Comparison of ENCODE assay signal across 1 cellular context in the genomic region with DNA sequence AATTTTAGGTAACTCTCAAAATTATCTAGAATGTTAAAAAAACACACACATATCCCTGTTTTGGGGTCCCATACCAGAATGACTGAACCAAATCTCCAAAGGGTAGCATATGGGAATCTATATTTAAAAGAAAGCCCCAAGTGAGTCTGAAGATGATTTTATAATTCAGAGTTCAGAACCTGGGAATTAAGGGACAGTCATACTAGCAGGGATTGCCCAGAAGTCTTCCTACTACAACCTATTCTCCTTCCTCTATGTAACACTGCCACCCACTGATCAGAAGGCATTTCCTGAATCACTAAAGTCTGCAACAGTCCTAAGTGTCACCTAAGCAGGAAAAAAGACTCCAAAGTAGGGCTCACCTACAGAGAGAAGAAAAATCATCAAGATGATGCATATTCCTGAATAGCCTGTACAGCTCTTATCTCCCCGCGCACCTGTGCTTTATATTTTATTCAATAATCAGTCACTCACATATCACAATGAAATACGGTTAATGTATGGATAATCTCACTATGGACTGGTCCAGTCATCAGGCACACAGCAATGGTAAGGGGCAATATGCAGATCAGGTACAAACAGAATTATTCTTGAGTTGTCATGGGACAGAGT.
TF ChIP-seq lines count a peak whose summit lies in the region.

No MANE protein-coding gene starts in this region.

TF ChIP-seq in GM12878, 131 proteins besides CTCF, POLR2A, EP300 and RAD21 (continued from another document):
- TF ChIP-seq, protein P1, sequence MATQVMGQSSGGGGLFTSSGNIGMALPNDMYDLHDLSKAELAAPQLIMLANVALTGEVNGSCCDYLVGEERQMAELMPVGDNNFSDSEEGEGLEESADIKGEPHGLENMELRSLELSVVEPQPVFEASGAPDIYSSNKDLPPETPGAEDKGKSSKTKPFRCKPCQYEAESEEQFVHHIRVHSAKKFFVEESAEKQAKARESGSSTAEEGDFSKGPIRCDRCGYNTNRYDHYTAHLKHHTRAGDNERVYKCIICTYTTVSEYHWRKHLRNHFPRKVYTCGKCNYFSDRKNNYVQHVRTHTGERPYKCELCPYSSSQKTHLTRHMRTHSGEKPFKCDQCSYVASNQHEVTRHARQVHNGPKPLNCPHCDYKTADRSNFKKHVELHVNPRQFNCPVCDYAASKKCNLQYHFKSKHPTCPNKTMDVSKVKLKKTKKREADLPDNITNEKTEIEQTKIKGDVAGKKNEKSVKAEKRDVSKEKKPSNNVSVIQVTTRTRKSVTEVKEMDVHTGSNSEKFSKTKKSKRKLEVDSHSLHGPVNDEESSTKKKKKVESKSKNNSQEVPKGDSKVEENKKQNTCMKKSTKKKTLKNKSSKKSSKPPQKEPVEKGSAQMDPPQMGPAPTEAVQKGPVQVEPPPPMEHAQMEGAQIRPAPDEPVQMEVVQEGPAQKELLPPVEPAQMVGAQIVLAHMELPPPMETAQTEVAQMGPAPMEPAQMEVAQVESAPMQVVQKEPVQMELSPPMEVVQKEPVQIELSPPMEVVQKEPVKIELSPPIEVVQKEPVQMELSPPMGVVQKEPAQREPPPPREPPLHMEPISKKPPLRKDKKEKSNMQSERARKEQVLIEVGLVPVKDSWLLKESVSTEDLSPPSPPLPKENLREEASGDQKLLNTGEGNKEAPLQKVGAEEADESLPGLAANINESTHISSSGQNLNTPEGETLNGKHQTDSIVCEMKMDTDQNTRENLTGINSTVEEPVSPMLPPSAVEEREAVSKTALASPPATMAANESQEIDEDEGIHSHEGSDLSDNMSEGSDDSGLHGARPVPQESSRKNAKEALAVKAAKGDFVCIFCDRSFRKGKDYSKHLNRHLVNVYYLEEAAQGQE (IDR thresholded peaks at IDR 0.05; ENCODE audit: low read depth, low read length): no peak
- no peak for TF ChIP-seq RBBP5 (conservative IDR thresholded peaks at IDR 0.05)
- TF ChIP-seq, protein P2, sequence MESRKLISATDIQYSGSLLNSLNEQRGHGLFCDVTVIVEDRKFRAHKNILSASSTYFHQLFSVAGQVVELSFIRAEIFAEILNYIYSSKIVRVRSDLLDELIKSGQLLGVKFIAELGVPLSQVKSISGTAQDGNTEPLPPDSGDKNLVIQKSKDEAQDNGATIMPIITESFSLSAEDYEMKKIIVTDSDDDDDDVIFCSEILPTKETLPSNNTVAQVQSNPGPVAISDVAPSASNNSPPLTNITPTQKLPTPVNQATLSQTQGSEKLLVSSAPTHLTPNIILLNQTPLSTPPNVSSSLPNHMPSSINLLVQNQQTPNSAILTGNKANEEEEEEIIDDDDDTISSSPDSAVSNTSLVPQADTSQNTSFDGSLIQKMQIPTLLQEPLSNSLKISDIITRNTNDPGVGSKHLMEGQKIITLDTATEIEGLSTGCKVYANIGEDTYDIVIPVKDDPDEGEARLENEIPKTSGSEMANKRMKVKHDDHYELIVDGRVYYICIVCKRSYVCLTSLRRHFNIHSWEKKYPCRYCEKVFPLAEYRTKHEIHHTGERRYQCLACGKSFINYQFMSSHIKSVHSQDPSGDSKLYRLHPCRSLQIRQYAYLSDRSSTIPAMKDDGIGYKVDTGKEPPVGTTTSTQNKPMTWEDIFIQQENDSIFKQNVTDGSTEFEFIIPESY (IDR thresholded peaks at IDR 0.05): peak; percentile 6; the same call in 1 of the 2 replicates
- TF ChIP-seq, protein P3, sequence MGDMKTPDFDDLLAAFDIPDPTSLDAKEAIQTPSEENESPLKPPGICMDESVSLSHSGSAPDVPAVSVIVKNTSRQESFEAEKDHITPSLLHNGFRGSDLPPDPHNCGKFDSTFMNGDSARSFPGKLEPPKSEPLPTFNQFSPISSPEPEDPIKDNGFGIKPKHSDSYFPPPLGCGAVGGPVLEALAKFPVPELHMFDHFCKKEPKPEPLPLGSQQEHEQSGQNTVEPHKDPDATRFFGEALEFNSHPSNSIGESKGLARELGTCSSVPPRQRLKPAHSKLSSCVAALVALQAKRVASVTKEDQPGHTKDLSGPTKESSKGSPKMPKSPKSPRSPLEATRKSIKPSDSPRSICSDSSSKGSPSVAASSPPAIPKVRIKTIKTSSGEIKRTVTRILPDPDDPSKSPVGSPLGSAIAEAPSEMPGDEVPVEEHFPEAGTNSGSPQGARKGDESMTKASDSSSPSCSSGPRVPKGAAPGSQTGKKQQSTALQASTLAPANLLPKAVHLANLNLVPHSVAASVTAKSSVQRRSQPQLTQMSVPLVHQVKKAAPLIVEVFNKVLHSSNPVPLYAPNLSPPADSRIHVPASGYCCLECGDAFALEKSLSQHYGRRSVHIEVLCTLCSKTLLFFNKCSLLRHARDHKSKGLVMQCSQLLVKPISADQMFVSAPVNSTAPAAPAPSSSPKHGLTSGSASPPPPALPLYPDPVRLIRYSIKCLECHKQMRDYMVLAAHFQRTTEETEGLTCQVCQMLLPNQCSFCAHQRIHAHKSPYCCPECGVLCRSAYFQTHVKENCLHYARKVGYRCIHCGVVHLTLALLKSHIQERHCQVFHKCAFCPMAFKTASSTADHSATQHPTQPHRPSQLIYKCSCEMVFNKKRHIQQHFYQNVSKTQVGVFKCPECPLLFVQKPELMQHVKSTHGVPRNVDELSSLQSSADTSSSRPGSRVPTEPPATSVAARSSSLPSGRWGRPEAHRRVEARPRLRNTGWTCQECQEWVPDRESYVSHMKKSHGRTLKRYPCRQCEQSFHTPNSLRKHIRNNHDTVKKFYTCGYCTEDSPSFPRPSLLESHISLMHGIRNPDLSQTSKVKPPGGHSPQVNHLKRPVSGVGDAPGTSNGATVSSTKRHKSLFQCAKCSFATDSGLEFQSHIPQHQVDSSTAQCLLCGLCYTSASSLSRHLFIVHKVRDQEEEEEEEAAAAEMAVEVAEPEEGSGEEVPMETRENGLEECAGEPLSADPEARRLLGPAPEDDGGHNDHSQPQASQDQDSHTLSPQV (IDR thresholded peaks at IDR 0.05): 0 out of 2 replicates have a peak, but pooled peaks have one; percentile 19
- TF ChIP-seq KLF5 (IDR thresholded peaks at IDR 0.05; ENCODE audit: partially characterized antibody): peak; percentile 78
- TF ChIP-seq, protein P4, sequence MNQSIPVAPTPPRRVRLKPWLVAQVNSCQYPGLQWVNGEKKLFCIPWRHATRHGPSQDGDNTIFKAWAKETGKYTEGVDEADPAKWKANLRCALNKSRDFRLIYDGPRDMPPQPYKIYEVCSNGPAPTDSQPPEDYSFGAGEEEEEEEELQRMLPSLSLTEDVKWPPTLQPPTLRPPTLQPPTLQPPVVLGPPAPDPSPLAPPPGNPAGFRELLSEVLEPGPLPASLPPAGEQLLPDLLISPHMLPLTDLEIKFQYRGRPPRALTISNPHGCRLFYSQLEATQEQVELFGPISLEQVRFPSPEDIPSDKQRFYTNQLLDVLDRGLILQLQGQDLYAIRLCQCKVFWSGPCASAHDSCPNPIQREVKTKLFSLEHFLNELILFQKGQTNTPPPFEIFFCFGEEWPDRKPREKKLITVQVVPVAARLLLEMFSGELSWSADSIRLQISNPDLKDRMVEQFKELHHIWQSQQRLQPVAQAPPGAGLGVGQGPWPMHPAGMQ (IDR thresholded peaks at IDR 0.05; ENCODE audit: borderline replicate concordance): no peak; the same call in 1 of the 2 replicates
- 0 out of 2 replicates have a peak, but pooled peaks have one; percentile 31 for TF ChIP-seq LARP7 (IDR thresholded peaks at IDR 0.05)
- TF ChIP-seq BRCA1 (IDR thresholded peaks at IDR 0.05; ENCODE audit: low read depth, low read length): peak; percentile 56; the same call in 1 of the 2 replicates
- no peak for TF ChIP-seq NR2C1 (IDR thresholded peaks at IDR 0.05)
- peak; percentile 100 for TF ChIP-seq POLR2AphosphoS2 (IDR thresholded peaks at IDR 0.05; ENCODE audit: low read depth, low read length)
- 0 out of 2 replicates have a peak, but pooled peaks have one; percentile 47 for TF ChIP-seq GATAD2B (conservative IDR thresholded peaks at IDR 0.05; ENCODE audit: low read depth)
- TF ChIP-seq BHLHE40 (IDR thresholded peaks at IDR 0.05; ENCODE audit: borderline replicate concordance in 1 of 2, low read depth in 2 of 2, low read length in 1 of 2): peak; percentile 1 to 76; a peak in 2 of 4 replicates
- peak; percentile 80; the same call in 1 of the 2 replicates for TF ChIP-seq CHD1 (IDR thresholded peaks at IDR 0.05; ENCODE audit: low read depth, low read length)
- peak; percentile 33; the same call in 1 of the 2 replicates for TF ChIP-seq DPF2 (IDR thresholded peaks at IDR 0.05)
- peak; percentile 95 for TF ChIP-seq CHD2 (IDR thresholded peaks at IDR 0.05; ENCODE audit: borderline replicate concordance, low read depth, low read length)
- TF ChIP-seq, protein P5, sequence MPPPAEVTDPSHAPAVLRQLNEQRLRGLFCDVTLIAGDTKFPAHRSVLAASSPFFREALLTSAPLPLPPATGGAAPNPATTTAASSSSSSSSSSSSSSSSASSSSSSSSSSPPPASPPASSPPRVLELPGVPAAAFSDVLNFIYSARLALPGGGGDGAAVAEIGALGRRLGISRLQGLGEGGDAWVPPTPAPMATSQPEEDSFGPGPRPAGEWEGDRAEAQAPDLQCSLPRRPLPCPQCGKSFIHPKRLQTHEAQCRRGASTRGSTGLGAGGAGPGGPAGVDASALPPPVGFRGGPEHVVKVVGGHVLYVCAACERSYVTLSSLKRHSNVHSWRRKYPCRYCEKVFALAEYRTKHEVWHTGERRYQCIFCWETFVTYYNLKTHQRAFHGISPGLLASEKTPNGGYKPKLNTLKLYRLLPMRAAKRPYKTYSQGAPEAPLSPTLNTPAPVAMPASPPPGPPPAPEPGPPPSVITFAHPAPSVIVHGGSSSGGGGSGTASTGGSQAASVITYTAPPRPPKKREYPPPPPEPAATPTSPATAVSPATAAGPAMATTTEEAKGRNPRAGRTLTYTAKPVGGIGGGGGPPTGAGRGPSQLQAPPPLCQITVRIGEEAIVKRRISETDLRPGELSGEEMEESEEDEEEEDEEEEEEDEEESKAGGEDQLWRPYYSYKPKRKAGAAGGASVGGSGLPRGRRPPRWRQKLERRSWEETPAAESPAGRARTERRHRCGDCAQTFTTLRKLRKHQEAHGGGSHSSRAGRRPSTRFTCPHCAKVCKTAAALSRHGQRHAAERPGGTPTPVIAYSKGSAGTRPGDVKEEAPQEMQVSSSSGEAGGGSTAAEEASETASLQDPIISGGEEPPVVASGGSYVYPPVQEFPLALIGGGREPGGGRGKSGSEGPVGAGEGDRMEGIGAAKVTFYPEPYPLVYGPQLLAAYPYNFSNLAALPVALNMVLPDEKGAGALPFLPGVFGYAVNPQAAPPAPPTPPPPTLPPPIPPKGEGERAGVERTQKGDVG (CRISPR knock-in tag; IDR thresholded peaks at IDR 0.05): peak; percentile 96
- TF ChIP-seq RCOR1 (conservative IDR thresholded peaks at IDR 0.05; ENCODE audit: low read depth, low read length): peak; percentile 95; the same call in 1 of the 2 replicates
- TF ChIP-seq, protein P6, sequence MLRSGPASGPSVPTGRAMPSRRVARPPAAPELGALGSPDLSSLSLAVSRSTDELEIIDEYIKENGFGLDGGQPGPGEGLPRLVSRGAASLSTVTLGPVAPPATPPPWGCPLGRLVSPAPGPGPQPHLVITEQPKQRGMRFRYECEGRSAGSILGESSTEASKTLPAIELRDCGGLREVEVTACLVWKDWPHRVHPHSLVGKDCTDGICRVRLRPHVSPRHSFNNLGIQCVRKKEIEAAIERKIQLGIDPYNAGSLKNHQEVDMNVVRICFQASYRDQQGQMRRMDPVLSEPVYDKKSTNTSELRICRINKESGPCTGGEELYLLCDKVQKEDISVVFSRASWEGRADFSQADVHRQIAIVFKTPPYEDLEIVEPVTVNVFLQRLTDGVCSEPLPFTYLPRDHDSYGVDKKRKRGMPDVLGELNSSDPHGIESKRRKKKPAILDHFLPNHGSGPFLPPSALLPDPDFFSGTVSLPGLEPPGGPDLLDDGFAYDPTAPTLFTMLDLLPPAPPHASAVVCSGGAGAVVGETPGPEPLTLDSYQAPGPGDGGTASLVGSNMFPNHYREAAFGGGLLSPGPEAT (IDR thresholded peaks at IDR 0.05; ENCODE audit: low read depth): peak; percentile 92
- peak; percentile 77; the same call in 1 of the 2 replicates for TF ChIP-seq WRNIP1 (IDR thresholded peaks at IDR 0.05; ENCODE audit: borderline replicate concordance, low read depth, low read length)
- TF ChIP-seq, protein P7, sequence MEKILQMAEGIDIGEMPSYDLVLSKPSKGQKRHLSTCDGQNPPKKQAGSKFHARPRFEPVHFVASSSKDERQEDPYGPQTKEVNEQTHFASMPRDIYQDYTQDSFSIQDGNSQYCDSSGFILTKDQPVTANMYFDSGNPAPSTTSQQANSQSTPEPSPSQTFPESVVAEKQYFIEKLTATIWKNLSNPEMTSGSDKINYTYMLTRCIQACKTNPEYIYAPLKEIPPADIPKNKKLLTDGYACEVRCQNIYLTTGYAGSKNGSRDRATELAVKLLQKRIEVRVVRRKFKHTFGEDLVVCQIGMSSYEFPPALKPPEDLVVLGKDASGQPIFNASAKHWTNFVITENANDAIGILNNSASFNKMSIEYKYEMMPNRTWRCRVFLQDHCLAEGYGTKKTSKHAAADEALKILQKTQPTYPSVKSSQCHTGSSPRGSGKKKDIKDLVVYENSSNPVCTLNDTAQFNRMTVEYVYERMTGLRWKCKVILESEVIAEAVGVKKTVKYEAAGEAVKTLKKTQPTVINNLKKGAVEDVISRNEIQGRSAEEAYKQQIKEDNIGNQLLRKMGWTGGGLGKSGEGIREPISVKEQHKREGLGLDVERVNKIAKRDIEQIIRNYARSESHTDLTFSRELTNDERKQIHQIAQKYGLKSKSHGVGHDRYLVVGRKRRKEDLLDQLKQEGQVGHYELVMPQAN (conservative IDR thresholded peaks at IDR 0.05): peak; percentile 19; the same call in 1 of the 2 replicates
- TF ChIP-seq TBL1XR1 (IDR thresholded peaks at IDR 0.05; ENCODE audit: low read depth, low read length): peak; percentile 89
